ENCODE assay signal across 22 cellular contexts in genomic region chr4:40065010-40065409, GRCh38. TPM values are rescaled to one million over a fixed set of nuclear protein-coding genes. Genes with fewer than 3 reads are reported as not detected.
A peak's percentile ranks its signal among the peaks of the same experiment; 100 is the strongest.
DNase-seq lines count a peak whose midpoint lies in the region; ATAC-seq, FAIRE-seq and TF ChIP-seq lines count a peak whose summit lies in the region.
"Had no signal": no experiment of that assay in that cellular context is flagged by ENCODE, and none has a peak within 500 bp of the region (broad histone marks: within the 10 kb centered on the region; RNA-seq: fewer than 3 reads in every experiment).

No MANE protein-coding gene starts in this region.

- peaks cover 32% of the 10 kb centered on the region for H3K4me1 Mint-ChIP-seq in activated CD4-positive, alpha-beta T cell treated with anti-CD3 and anti-CD28 coated beads, Interleukin-2, amount 10 ng/mL, durations not matched to agents 24 days and 14 days
- no peaks in the 10 kb centered on the region for H3K4me1 Mint-ChIP-seq in WTC11
- peaks cover 29 to 50% (median 48%) of the 10 kb centered on the region in 4 donors for H3K4me1 Mint-ChIP-seq in naive thymus-derived CD8-positive, alpha-beta T cell
- H3K4me1 Mint-ChIP-seq: GM23338 had no signal

- peak overlapping the region; percentile 62 for H3K4me3 Mint-ChIP-seq in activated CD4-positive, alpha-beta T cell treated with anti-CD3 and anti-CD28 coated beads, Interleukin-2, amount 10 ng/mL, durations not matched to agents 24 days and 14 days
- no peak overlapping the region for H3K4me3 Mint-ChIP-seq in WTC11
- peak overlapping the region in 2 of 10 donors; percentile 62 to 65 for H3K4me3 Mint-ChIP-seq in naive thymus-derived CD8-positive, alpha-beta T cell
- H3K4me3 Mint-ChIP-seq: GM23338, type B pancreatic cell had no signal

- no peaks in the 10 kb centered on the region for H3K27me3 Mint-ChIP-seq in activated CD4-positive, alpha-beta T cell treated with anti-CD3 and anti-CD28 coated beads, Interleukin-2, amount 10 ng/mL, durations not matched to agents 24 days and 14 days
- no peaks in the 10 kb centered on the region for H3K27me3 Mint-ChIP-seq in WTC11 (ENCODE audit: low read depth)
- H3K27me3 Mint-ChIP-seq in naive thymus-derived CD8-positive, alpha-beta T cell: no peaks in the 10 kb centered on the region
- H3K27me3 Mint-ChIP-seq: type B pancreatic cell had no signal

- POLR2A ChIA-PET in WTC11 (lab: Charles Lee): interaction anchor here (1.8 kb wide), 1 partner anchor 9 kb away, joined by 3 read pairs; no protein-coding TSS in a partner anchor
- POLR2A ChIA-PET in naive thymus-derived CD8-positive, alpha-beta T cell (lab: Charles Lee): interaction anchor here (1.4 kb wide), 1 partner anchor 11 kb away, joined by 7 read pairs; no protein-coding TSS in a partner anchor

- TF ChIP-seq CTCF in WTC11 (IDR thresholded peaks at IDR 0.05): no peak

- intact Hi-C loops in activated CD4-positive, alpha-beta T cell treated with anti-CD3 and anti-CD28 coated beads, Interleukin-2, amount 10 ng/mL, durations not matched to agents 24 days and 14 days (cut with micrococcal nuclease): no loop called here

- peaks cover 53% of the 10 kb centered on the region for H3K36me3 Mint-ChIP-seq in activated CD4-positive, alpha-beta T cell treated with anti-CD3 and anti-CD28 coated beads, Interleukin-2, amount 10 ng/mL, durations not matched to agents 24 days and 14 days (ENCODE audit: low read depth)
- peaks cover 20% of the 10 kb centered on the region for H3K36me3 Mint-ChIP-seq in WTC11
- peaks cover 4 to 40% (median 17%) of the 10 kb centered on the region in 3 donors for H3K36me3 Mint-ChIP-seq in naive thymus-derived CD8-positive, alpha-beta T cell

- ATAC-seq in WTC11 (no peak), esophagus mucosa (no peak)
- ATAC-seq in naive thymus-derived CD8-positive, alpha-beta T cell: no peak
- ATAC-seq: GM23338, right cardiac atrium had no signal

- no peaks in the 10 kb centered on the region for H3K9me3 Mint-ChIP-seq in activated CD4-positive, alpha-beta T cell treated with anti-CD3 and anti-CD28 coated beads, Interleukin-2, amount 10 ng/mL, durations not matched to agents 24 days and 14 days
- H3K9me3 Mint-ChIP-seq in WTC11: no peaks in the 10 kb centered on the region
- no peaks in the 10 kb centered on the region for H3K9me3 Mint-ChIP-seq in naive thymus-derived CD8-positive, alpha-beta T cell
- H3K9me3 Mint-ChIP-seq: GM23338, type B pancreatic cell had no signal

- DNase-seq in activated CD4-positive, alpha-beta T cell treated with anti-CD3 and anti-CD28 coated beads, Interleukin-2, amount 10 ng/mL, durations not matched to agents 24 days and 14 days: peak; percentile 52
- DNase-seq in activated CD4-positive, alpha-beta T cell treated with anti-CD3 and anti-CD28 coated beads, Interleukin-2, amount 50 U/mL, for 1 hour: no peak
- DNase-seq in DMS79 (lab: John Stamatoyannopoulos, UW) (peak; percentile 14), WTC11 (ENCODE audit: low spot score) (no peak), RCC 7860 (ENCODE audit: low spot score) (no peak)
- DNase-seq in naive thymus-derived CD8-positive, alpha-beta T cell: no peak
- DNase-seq in activated CD4-positive, CD25-positive, alpha-beta regulatory T cell treated with anti-CD3 and anti-CD28 coated beads, Interleukin-2, amount 50 U/mL, for 72 hours: no peak
- DNase-seq: ACHN, amniotic stem cell, mesenchymal stem cell, NCI-H1092, NCI-H2029 treated with DMSO at 0.1 percent for 48 hours, NCI-H446 treated with DMSO at 0.1 percent for 48 hours, ovary, PC-9, right cardiac atrium, SIG-M5 had no signal

- H3K27ac Mint-ChIP-seq in activated CD4-positive, alpha-beta T cell treated with anti-CD3 and anti-CD28 coated beads, Interleukin-2, amount 10 ng/mL, durations not matched to agents 24 days and 14 days: peak overlapping the region; percentile 18
- H3K27ac Mint-ChIP-seq in WTC11: peak overlapping the region; percentile 55
- peak overlapping the region in 6 of 10 donors; percentile 19 to 89 (median 45) for H3K27ac Mint-ChIP-seq in naive thymus-derived CD8-positive, alpha-beta T cell
- H3K27ac Mint-ChIP-seq: GM23338, type B pancreatic cell had no signal

- FAIRE-seq in RCC 7860 (lab: Jason Lieb, UNC): no peak
- FAIRE-seq: D721Med, endothelial cell of umbilical vein had no signal

- CTCF ChIA-PET in WTC11 (lab: Charles Lee): no interaction called here

TF ChIP-seq in WTC11, 78 proteins besides CTCF, POLR2A, EP300 and RAD21 (continues in another document):
- no peak for TF ChIP-seq ESRRA (CRISPR knock-in tag; IDR thresholded peaks at IDR 0.05; ENCODE audit: borderline replicate concordance)
- no peak for TF ChIP-seq STAT6 (CRISPR knock-in tag; conservative IDR thresholded peaks at IDR 0.05; ENCODE audit: low read depth)
- no peak for TF ChIP-seq ARID4B (CRISPR knock-in tag; IDR thresholded peaks at IDR 0.05; ENCODE audit: borderline replicate concordance)
- TF ChIP-seq FOXJ3 (CRISPR knock-in tag; IDR thresholded peaks at IDR 0.05; ENCODE audit: borderline replicate concordance): no peak
- no peak for TF ChIP-seq JAZF1 (CRISPR knock-in tag; IDR thresholded peaks at IDR 0.05)

RNA-seq across cellular contexts. Expression of gene N4BP2, which starts 8.4 kb away (rescaled TPM):
- 24.5 and 24.7 TPM in 2 replicates for total RNA-seq in activated CD4-positive, alpha-beta T cell treated with anti-CD3 and anti-CD28 coated beads, Interleukin-2, amount 10 ng/mL, durations not matched to agents 24 days and 14 days
- 28.5 to 31.7 TPM (median 28.9 TPM) in 3 replicates for total RNA-seq in WTC11 (2021)
- 10 to 100 TPM; 14.8 to 19.0 TPM for total RNA-seq in naive thymus-derived CD8-positive, alpha-beta T cell
- 10 to 100 TPM; 10.7 to 14.3 (median 13.5) TPM for polyA plus RNA-seq in naive thymus-derived CD8-positive, alpha-beta T cell
- 8.1 TPM for total RNA-seq in esophagus mucosa

Comparison
In these comparisons a context has a peak if more than half of its experiments do, and no peak if none do; other contexts are left out.
1. DNase-seq: peak in activated CD4-positive, alpha-beta T cell treated with anti-CD3 and anti-CD28 coated beads, Interleukin-2, amount 10 ng/mL, durations not matched to agents 24 days and 14 days (single experiment) and DMS79 (single experiment); none in activated CD4-positive, alpha-beta T cell treated with anti-CD3 and anti-CD28 coated beads, Interleukin-2, amount 50 U/mL, for 1 hour (single experiment), WTC11 (single experiment), naive thymus-derived CD8-positive, alpha-beta T cell (0 of 10), RCC 7860 (single experiment) and activated CD4-positive, CD25-positive, alpha-beta regulatory T cell treated with anti-CD3 and anti-CD28 coated beads, Interleukin-2, amount 50 U/mL, for 72 hours (single experiment).
2. Peak in every context shown above with its lines, with median percentiles within 50 percentile points of each other: H3K27ac Mint-ChIP-seq.